10 cellular contexts compared by ENCODE assay signal in the genomic region with DNA sequence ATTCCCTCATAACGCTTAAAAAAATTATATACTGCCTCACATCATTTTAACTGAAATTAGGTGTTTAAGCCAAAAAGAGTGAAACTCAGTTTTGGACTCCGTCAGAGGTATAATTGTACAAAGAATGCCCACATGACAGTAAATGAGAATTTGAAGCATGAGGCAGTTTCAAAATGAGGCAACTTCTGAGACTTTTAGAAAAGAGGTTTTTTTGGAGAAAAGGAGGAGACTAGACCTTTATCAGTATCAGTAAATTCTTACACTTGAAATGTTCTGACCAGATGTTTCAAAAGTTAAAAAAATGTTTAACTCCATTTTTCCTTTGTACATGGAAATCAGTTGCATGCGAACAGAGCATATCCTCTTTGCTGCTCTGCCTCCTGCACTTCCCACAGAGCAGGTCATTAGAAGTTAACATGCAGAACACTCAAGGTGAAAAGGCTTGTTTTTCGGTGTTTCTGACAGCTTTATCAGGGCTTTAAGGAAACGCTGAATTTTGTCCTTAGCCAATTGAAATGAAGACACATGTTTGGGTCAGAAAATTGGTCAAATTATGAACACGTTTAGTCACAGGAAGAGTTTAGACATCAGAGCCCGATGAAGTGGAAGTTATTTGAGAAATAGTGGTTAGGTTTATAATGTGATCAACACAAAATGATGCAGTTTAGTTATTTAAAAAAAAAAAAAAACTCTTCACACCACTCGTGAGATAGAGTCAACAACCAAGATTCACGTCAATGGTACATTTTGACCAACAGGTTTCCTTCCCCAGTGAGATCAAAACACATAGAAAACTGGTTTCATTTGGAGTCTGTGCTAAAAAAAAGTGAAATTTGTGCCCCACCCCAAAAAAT. TPM values are rescaled to one million over a fixed set of nuclear protein-coding genes. Genes with fewer than 3 reads are reported as not detected.
DNase-seq lines count a peak whose midpoint lies in the region; ATAC-seq and TF ChIP-seq lines count a peak whose summit lies in the region.
"Had no signal": no experiment of that assay in that cellular context is flagged by ENCODE, and none has a peak within 500 bp of the region (broad histone marks: within the 10 kb centered on the region; RNA-seq: fewer than 3 reads in every experiment).

No MANE protein-coding gene starts in this region.

- peaks cover 67% of the 10 kb centered on the region for H3K36me3 Mint-ChIP-seq in activated B cell treated with CpG ODN at 0.5 μM for 24 hours (ENCODE audit: low read depth)

- no peaks in the 10 kb centered on the region for H3K9me3 Mint-ChIP-seq in activated B cell treated with CpG ODN at 0.5 μM for 24 hours

- H3K4me3 ChIP-seq in rectal smooth muscle tissue (ENCODE audit: low read length), result no peak overlapping the region

- POLR2A ChIA-PET in activated B cell treated with CpG ODN at 0.5 μM for 24 hours (lab: Charles Lee), result no interaction called here

- no peak overlapping the region for H3K4me3 Mint-ChIP-seq in activated B cell treated with CpG ODN at 0.5 μM for 24 hours

- H3K27ac Mint-ChIP-seq in activated B cell treated with CpG ODN at 0.5 μM for 24 hours, result peak overlapping the region; percentile 0

- peak; percentile 62 for ATAC-seq in GM18909 (IDR thresholded peaks at IDR 0.05; ENCODE audit: poor library complexity, unreplicated experiment)
- ATAC-seq in HG02588 (IDR thresholded peaks at IDR 0.05; ENCODE audit: unreplicated experiment), result peak; percentile 50
- ATAC-seq in activated B cell treated with CpG ODN at 0.5 μM for 24 hours (ENCODE audit: low read depth), result no peak

- H3K36me3 ChIP-seq in rectal smooth muscle tissue (ENCODE audit: control insufficient read depth, insufficient read depth, low read length), result peaks cover 15% of the 10 kb centered on the region

- intact Hi-C loops in activated B cell treated with CpG ODN at 0.5 μM for 24 hours (cut with micrococcal nuclease), result loop anchor here (5.0 kb wide), 1 partner anchor 1108 kb away; no protein-coding TSS in a partner anchor

- H3K27me3 Mint-ChIP-seq in activated B cell treated with CpG ODN at 0.5 μM for 24 hours, result no peaks in the 10 kb centered on the region

- H3K4me1 ChIP-seq in rectal smooth muscle tissue (ENCODE audit: control insufficient read depth, insufficient read depth, low read length), result peaks cover 27% of the 10 kb centered on the region

- CTCF ChIA-PET in activated B cell treated with CpG ODN at 0.5 μM for 24 hours (lab: Charles Lee), result interaction anchor here (0.6 kb wide), 1 partner anchor 541 kb away, joined by 3 read pairs; no protein-coding TSS in a partner anchor

- H3K27ac ChIP-seq in rectal smooth muscle tissue (ENCODE audit: low read depth, low read length), result peak overlapping the region; percentile 62

- TF ChIP-seq CTCF in activated B cell treated with CpG ODN at 0.5 μM for 24 hours (IDR thresholded peaks at IDR 0.05), result no peak

- no peaks in the 10 kb centered on the region for H3K27me3 ChIP-seq in rectal smooth muscle tissue (ENCODE audit: control insufficient read depth, insufficient read depth, low read length)

- H3K9ac ChIP-seq in rectal smooth muscle tissue (ENCODE audit: low read length), result no peak overlapping the region

- DNase-seq in activated B cell treated with CpG ODN at 0.5 μM for 24 hours, result no peak
- DNase-seq in NCI-H146 (lab: John Stamatoyannopoulos, UW), result no peak
- no peak for DNase-seq in DMS79 (lab: John Stamatoyannopoulos, UW)
- DNase-seq in kidney glomerular epithelial cell (lab: John Stamatoyannopoulos, UW), result no peak
- DNase-seq: GDM1; NCI-H510A; stimulated activated CD4-positive, alpha-beta T cell treated with anti-CD3 and anti-CD28 coated beads, Interleukin-4, amount 100 ng/mL, for 4 hours had no signal

- H3K4me1 Mint-ChIP-seq in activated B cell treated with CpG ODN at 0.5 μM for 24 hours, result peaks cover 21% of the 10 kb centered on the region

RNA-seq across cellular contexts. Expression of a gene that starts 59.5 kb away (rescaled TPM):
- total RNA-seq in activated B cell treated with CpG ODN at 0.5 μM for 24 hours, result 45.5 and 52.2 TPM in 2 replicates
